8 cellular contexts compared by ENCODE assay signal in the genomic region with DNA sequence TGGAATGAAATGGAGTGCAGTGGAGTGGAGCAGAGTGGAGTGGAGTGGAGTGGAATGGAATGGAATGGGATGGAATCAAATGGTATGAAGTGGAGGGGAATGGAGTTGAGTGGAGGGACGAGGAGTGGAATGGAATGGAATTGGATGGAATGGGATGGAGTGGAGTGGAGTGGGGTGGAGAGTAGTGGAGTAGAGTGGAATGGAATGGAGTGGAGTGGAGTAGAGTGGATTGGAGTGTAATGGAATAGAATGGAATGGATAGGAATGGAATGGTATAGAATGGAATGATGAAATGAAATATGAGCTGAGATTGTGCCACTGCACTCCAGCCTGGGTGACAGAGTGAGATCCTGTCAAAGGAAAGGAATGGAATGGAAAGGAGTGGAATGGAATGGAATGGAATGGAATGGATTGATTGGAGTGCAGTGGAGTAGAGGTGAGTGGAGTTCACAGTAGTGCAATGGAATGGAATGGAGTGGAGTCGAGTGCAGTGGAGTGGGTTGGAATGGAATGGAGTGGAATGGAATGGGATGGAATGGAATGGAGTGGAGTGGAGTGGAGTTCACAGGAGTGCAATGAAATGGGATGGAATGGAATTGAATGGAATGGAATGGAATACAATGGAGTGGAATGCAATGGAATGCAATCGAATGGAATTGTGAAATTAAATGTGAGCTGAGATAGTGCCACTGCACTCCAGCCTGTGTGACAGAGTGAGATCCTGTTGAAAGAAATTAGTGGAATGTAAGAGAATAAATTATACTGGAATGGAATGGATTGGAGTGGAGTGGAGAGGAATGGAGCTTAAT.
DNase-seq lines count a peak whose midpoint lies in the region; ATAC-seq and TF ChIP-seq lines count a peak whose summit lies in the region.
"Not testable (repeated sequence)": the region's sequence is repeated elsewhere in the genome, so short reads cannot be mapped to it uniquely, and the experiment has no call there.

No MANE protein-coding gene starts in this region.

- POLR2A ChIA-PET in naive thymus-derived CD4-positive, alpha-beta T cell (lab: Charles Lee), result not testable (repeated sequence)

- not testable (repeated sequence) for H3K27ac ChIP-seq in heart right ventricle; naive thymus-derived CD4-positive, alpha-beta T cell (ENCODE audit: low read depth, low read length)

- not testable (repeated sequence) for H3K4me1 ChIP-seq in heart right ventricle; naive thymus-derived CD4-positive, alpha-beta T cell (ENCODE audit: control insufficient read depth in 2 of 2, insufficient read depth in 2 of 2, low read length in 2 of 2)

- H3K27me3 Mint-ChIP-seq in activated naive CD8-positive, alpha-beta T cell treated with anti-CD3 and anti-CD28 coated beads, Interleukin-2, amount 50 U/mL, for 24 hours; naive thymus-derived CD4-positive, alpha-beta T cell; stimulated activated naive CD8-positive, alpha-beta T cell treated with anti-CD3 and anti-CD28 coated beads, Interleukin-15, amount 100 ng/mL, for 72 hours: not testable (repeated sequence)

- peaks cover 28% of the 10 kb centered on the region for H3K9me3 Mint-ChIP-seq in activated naive CD8-positive, alpha-beta T cell treated with anti-CD3 and anti-CD28 coated beads, Interleukin-2, amount 50 U/mL, for 24 hours
- peaks cover 11 to 33% (median 28%) of the 10 kb centered on the region in 11 donors for H3K9me3 Mint-ChIP-seq in naive thymus-derived CD4-positive, alpha-beta T cell
- peaks cover 32 to 33% of the 10 kb centered on the region in 2 donors for H3K9me3 Mint-ChIP-seq in stimulated activated naive CD8-positive, alpha-beta T cell treated with anti-CD3 and anti-CD28 coated beads, Interleukin-15, amount 100 ng/mL, for 72 hours

- WGBS in heart right ventricle, 2 donors, result 39 to 49% methylated on average over 3 of the region's 3 CpGs

- CTCF ChIA-PET in naive thymus-derived CD4-positive, alpha-beta T cell (lab: Charles Lee), result not testable (repeated sequence)

- H3K36me3 Mint-ChIP-seq in activated naive CD8-positive, alpha-beta T cell treated with anti-CD3 and anti-CD28 coated beads, Interleukin-2, amount 50 U/mL, for 24 hours (ENCODE audit: low read depth), result peaks cover 15% of the 10 kb centered on the region
- peaks cover 0 to 25% (median 16%) of the 10 kb centered on the region in 5 donors for H3K36me3 Mint-ChIP-seq in naive thymus-derived CD4-positive, alpha-beta T cell

- not testable (repeated sequence) for H3K27me3 ChIP-seq in heart right ventricle; naive thymus-derived CD4-positive, alpha-beta T cell (ENCODE audit: control insufficient read depth in 2 of 2, insufficient read depth in 2 of 2, low read length in 2 of 2)

- peaks cover 4 to 28% (median 21%) of the 10 kb centered on the region in 11 donors for H3K9me3 ChIP-seq in heart right ventricle
- peaks cover 7 to 23% (median 8%) of the 10 kb centered on the region in 3 experiments for H3K9me3 ChIP-seq in naive thymus-derived CD4-positive, alpha-beta T cell (ENCODE audit: control insufficient read depth in 2 of 3, low read length in 3 of 3)

- DNase-seq in EH (ENCODE audit: low read depth), result peak; percentile 0
- DNase-seq in SK-N-DZ (ENCODE audit: low spot score), result peak; percentile 23
- not testable (repeated sequence) for DNase-seq in activated naive CD8-positive, alpha-beta T cell treated with anti-CD3 and anti-CD28 coated beads, Interleukin-2, amount 50 U/mL, for 24 hours
- DNase-seq in heart right ventricle, result peak in 1 of 2 donors; percentile 3
- peak in 3 of 9 donors; percentile 0 to 20 (median 1) for DNase-seq in naive thymus-derived CD4-positive, alpha-beta T cell
- peak in 1 of 2 donors; percentile 7 for DNase-seq in stimulated activated naive CD8-positive, alpha-beta T cell treated with anti-CD3 and anti-CD28 coated beads, Interleukin-15, amount 100 ng/mL, for 72 hours

- not testable (repeated sequence) for H3K4me1 Mint-ChIP-seq in activated naive CD8-positive, alpha-beta T cell treated with anti-CD3 and anti-CD28 coated beads, Interleukin-2, amount 50 U/mL, for 24 hours; naive thymus-derived CD4-positive, alpha-beta T cell; stimulated activated naive CD8-positive, alpha-beta T cell treated with anti-CD3 and anti-CD28 coated beads, Interleukin-15, amount 100 ng/mL, for 72 hours

- intact Hi-C loops in heart right ventricle (cut with DNase I); naive thymus-derived CD4-positive, alpha-beta T cell (cut with micrococcal nuclease): not testable (repeated sequence)

- not testable (repeated sequence) for H3K4me3 ChIP-seq in heart right ventricle; naive thymus-derived CD4-positive, alpha-beta T cell (ENCODE audit: low read length)

- not testable (repeated sequence) for H3K36me3 ChIP-seq in heart right ventricle; naive thymus-derived CD4-positive, alpha-beta T cell (ENCODE audit: control insufficient read depth in 2 of 3, insufficient read depth in 3 of 3, low read length in 3 of 3)

- not testable (repeated sequence) for H3K4me3 Mint-ChIP-seq in activated naive CD8-positive, alpha-beta T cell treated with anti-CD3 and anti-CD28 coated beads, Interleukin-2, amount 50 U/mL, for 24 hours; naive thymus-derived CD4-positive, alpha-beta T cell; stimulated activated naive CD8-positive, alpha-beta T cell treated with anti-CD3 and anti-CD28 coated beads, Interleukin-15, amount 100 ng/mL, for 72 hours

- not testable (repeated sequence) for H3K27ac Mint-ChIP-seq in activated naive CD8-positive, alpha-beta T cell treated with anti-CD3 and anti-CD28 coated beads, Interleukin-2, amount 50 U/mL, for 24 hours; naive thymus-derived CD4-positive, alpha-beta T cell; stimulated activated naive CD8-positive, alpha-beta T cell treated with anti-CD3 and anti-CD28 coated beads, Interleukin-15, amount 100 ng/mL, for 72 hours

- TF ChIP-seq CTCF in heart right ventricle (IDR thresholded peaks at IDR 0.05), result not testable (repeated sequence)

- peak; percentile 44 for ATAC-seq in GM21737 (IDR thresholded peaks at IDR 0.05; ENCODE audit: unreplicated experiment)
- peak; percentile 46 for ATAC-seq in HG03097 (IDR thresholded peaks at IDR 0.05; ENCODE audit: low FRiP score, unreplicated experiment)
- peak; percentile 51 for ATAC-seq in activated naive CD8-positive, alpha-beta T cell treated with anti-CD3 and anti-CD28 coated beads, Interleukin-2, amount 50 U/mL, for 24 hours
- ATAC-seq in heart right ventricle, result peak; percentile 56 to 84 (median 72)
- ATAC-seq in naive thymus-derived CD4-positive, alpha-beta T cell, result peak; percentile 57
- ATAC-seq in stimulated activated naive CD8-positive, alpha-beta T cell treated with anti-CD3 and anti-CD28 coated beads, Interleukin-15, amount 100 ng/mL, for 72 hours, result peak; percentile 49
